In the genomic region with DNA sequence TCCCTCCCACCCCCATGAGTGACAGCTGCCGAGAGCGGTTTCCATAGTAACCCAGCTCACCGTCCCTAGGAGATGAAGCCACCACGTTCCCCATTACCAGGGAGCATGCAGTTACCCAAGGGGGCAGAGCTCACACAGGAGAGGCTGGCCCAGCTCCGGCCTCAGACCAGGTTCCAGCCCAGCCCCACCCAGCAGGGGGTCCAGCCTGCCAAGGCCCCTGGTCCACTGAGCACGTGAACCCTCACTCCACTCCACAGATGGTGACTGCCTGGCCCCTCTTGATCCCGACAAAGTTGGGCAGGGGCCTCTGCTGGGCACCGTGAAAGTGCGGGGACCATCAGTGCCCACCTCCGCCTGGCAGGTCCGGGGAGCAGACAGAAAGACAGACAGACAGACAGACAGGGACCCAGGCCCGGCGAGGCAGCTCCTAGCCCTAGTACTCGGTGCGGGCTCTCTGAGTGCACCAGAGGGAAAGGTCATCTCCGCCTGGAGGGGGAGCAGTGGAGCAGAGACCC, we compare ENCODE assay signal across 8 cellular contexts. TPM values are rescaled to one million over a fixed set of nuclear protein-coding genes. Genes with fewer than 3 reads are reported as not detected.
DNase-seq lines count a peak whose midpoint lies in the region; ATAC-seq, FAIRE-seq and TF ChIP-seq lines count a peak whose summit lies in the region.

No MANE protein-coding gene starts in this region.

- POLR2A ChIA-PET in A549 (lab: Yijun Ruan, JAX) = interaction anchor here (1.6 to 2.4 kb wide), 2 partner anchors 10 to 325 kb away, joined by 5 to 17 read pairs; no protein-coding TSS in a partner anchor

- CTCF ChIA-PET in A549 (lab: Yijun Ruan, JAX) = interaction anchor here (0.8 to 2.7 kb wide), 11 partner anchors 9 to 388 kb away, joined by 3 to 11 read pairs (median 4); no protein-coding TSS in a partner anchor

- peaks cover 67% of the 10 kb centered on the region for H3K27me3 ChIP-seq in suprapubic skin

- FAIRE-seq in A549 (lab: Jason Lieb, UNC) = no peak

- TF ChIP-seq CTCF in A549 (IDR thresholded peaks at IDR 0.05) (no peak), suprapubic skin (IDR thresholded peaks at IDR 0.05) (no peak)

- H3K9me3 ChIP-seq in A549 (peaks cover 6% of the 10 kb centered on the region; the same call in 2 of the 3 replicates), suprapubic skin (no peaks in the 10 kb centered on the region)

- H3K4me2 ChIP-seq in A549 = peak overlapping the region; percentile 82

- H3K4me3 ChIP-seq in A549 = peak overlapping the region; percentile 61
- peak overlapping the region; percentile 34 for H3K4me3 ChIP-seq in suprapubic skin

- H3K4me1 ChIP-seq in A549 (peaks cover 8% of the 10 kb centered on the region; the same call in 1 of the 3 replicates), suprapubic skin (peaks cover 13% of the 10 kb centered on the region)

- WGBS in A549 (ENCODE audit: missing lambda C conversion rate) = 7% methylated on average over 5 of the region's 16 CpGs
- 11% methylated on average over 6 of the region's 16 CpGs for WGBS in suprapubic skin

- H3K27ac ChIP-seq in A549 = peak overlapping the region; percentile 71 to 92
- no peak overlapping the region for H3K27ac ChIP-seq in suprapubic skin

- peak; percentile 65 to 82 for ATAC-seq in A549
- peak; percentile 21 for ATAC-seq in GM18502 (IDR thresholded peaks at IDR 0.05; ENCODE audit: poor library complexity, unreplicated experiment)
- no peak for ATAC-seq in GM18520 (IDR thresholded peaks at IDR 0.05; ENCODE audit: unreplicated experiment)
- ATAC-seq in GM21423 (IDR thresholded peaks at IDR 0.05; ENCODE audit: unreplicated experiment) = no peak

- no peak; a peak in 2 of 5 replicates for TF ChIP-seq RAD21 in A549 (conservative IDR thresholded peaks at IDR 0.05 in 1 of 2, IDR thresholded peaks at IDR 0.05 in 1 of 2)

- no peak for TF ChIP-seq EP300 in A549 (IDR thresholded peaks at IDR 0.05)
- no peak for TF ChIP-seq EP300 in suprapubic skin (IDR thresholded peaks at IDR 0.05)

- TF ChIP-seq POLR2A in A549 (IDR thresholded peaks at IDR 0.05; ENCODE audit: low read length) = no peak
- no peak for TF ChIP-seq POLR2A in suprapubic skin (IDR thresholded peaks at IDR 0.05)

- H3K36me3 ChIP-seq in suprapubic skin = no peaks in the 10 kb centered on the region

- DNase-seq in A549 (ENCODE audit: low read depth in 1 of 2, low spot score in 1 of 2) = peak; percentile 42 to 76
- peak; percentile 88 to 90 for DNase-seq in NCI-H524 (lab: John Stamatoyannopoulos, UW)
- DNase-seq in amniotic epithelial cell (ENCODE audit: low read depth) = peak; percentile 10
- peak; percentile 20 for DNase-seq in kidney tubule cell (ENCODE audit: low spot score)
- no peak for DNase-seq in suprapubic skin (ENCODE audit: low spot score in 2 of 2)

TF ChIP-seq in A549, 52 proteins besides CTCF, POLR2A, EP300 and RAD21:
- TF ChIP-seq MYC (IDR thresholded peaks at IDR 0.05; ENCODE audit: borderline replicate concordance, low read length) (no peak), ZSCAN20 (CRISPR knock-in tag; IDR thresholded peaks at IDR 0.05) (no peak), CHD2 (IDR thresholded peaks at IDR 0.05; ENCODE audit: low read length, partially characterized antibody) (no peak)
- TF ChIP-seq, protein P1, sequence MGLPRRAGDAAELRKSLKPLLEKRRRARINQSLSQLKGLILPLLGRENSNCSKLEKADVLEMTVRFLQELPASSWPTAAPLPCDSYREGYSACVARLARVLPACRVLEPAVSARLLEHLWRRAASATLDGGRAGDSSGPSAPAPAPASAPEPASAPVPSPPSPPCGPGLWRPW (IDR thresholded peaks at IDR 0.05) = no peak

RNA-seq across cellular contexts. Expression of gene CELF5, which starts 50.7 kb away (rescaled TPM):
- polyA plus RNA-seq in A549 (2011; rRNA removed) = 0.31 and 0.42 TPM in 2 replicates
- 0.25 and 0.27 TPM in 2 replicates for polyA plus RNA-seq in A549 (2012; cell fraction: cytosol; rRNA removed)
- 0.92 and 0.99 TPM in 2 replicates for polyA plus RNA-seq in A549 (2012; cell fraction: nucleus; rRNA removed)
- 0.61 to 0.87 TPM (median 0.75 TPM) in 3 replicates for polyA plus RNA-seq in A549 (2017; fragmentation: RNase III; extraction: RNeasy Plus Mini Kit Qiagen cat#74134 plus additional on column Dnase treatment)
- polyA minus RNA-seq in A549 (2011; rRNA and poly(A)+ RNA removed) = 0.08 TPM in 1 of 2 replicates, not detected in the other
- total RNA-seq in suprapubic skin = under 1 TPM in 3 of 4 donors, not detected in 1; 0.17 to 0.87 (median 0.64) TPM

Comparison
In these comparisons a context has a peak if more than half of its experiments do, and no peak if none do; other contexts are left out.
1. ATAC-seq: peak in A549 (2 of 2) and GM18502 (single experiment); none in GM18520 (single experiment) and GM21423 (single experiment).
2. DNase-seq: peak in A549 (2 of 2), NCI-H524 (2 of 2), amniotic epithelial cell (single experiment) and kidney tubule cell (single experiment); none in suprapubic skin (0 of 2).